In genomic region chr1:92481598-92482403, GRCh38 we compare ENCODE assay signal across 8 cellular contexts. TPM values are rescaled to one million over a fixed set of nuclear protein-coding genes. Genes with fewer than 3 reads are reported as not detected.
DNase-seq lines count a peak whose midpoint lies in the region; ATAC-seq and TF ChIP-seq lines count a peak whose summit lies in the region.

No MANE protein-coding gene starts in this region.

- H3K4me1 ChIP-seq in mesenchymal stem cell (ENCODE audit: control insufficient read depth, insufficient read depth, low read depth, low read length), result peaks cover 59% of the 10 kb centered on the region
- peaks cover 12 to 68% (median 66%) of the 10 kb centered on the region in 4 donors for H3K4me1 ChIP-seq in transverse colon

- no peak overlapping the region for H2BK120ac ChIP-seq in mesenchymal stem cell (ENCODE audit: low read depth, low read length)

- no peak for ATAC-seq in HG02642 (IDR thresholded peaks at IDR 0.05; ENCODE audit: poor library complexity, unreplicated experiment)

- no peak overlapping the region for H2AK5ac ChIP-seq in mesenchymal stem cell (ENCODE audit: low read length, severe bottlenecking)

- H3K4ac ChIP-seq in mesenchymal stem cell (ENCODE audit: low read depth in 1 of 2, low read length in 2 of 2), result no peak overlapping the region

- no peak overlapping the region for H3K4me2 ChIP-seq in mesenchymal stem cell (ENCODE audit: low read length, poor library complexity, severe bottlenecking)

- H3K4me3 ChIP-seq in mesenchymal stem cell (ENCODE audit: insufficient read depth in 1 of 2, low read depth in 1 of 2, low read length in 2 of 2), result peak overlapping the region in 1 of 2 experiments; percentile 51
- peak overlapping the region in 3 of 4 donors; percentile 36 to 64 (median 51) for H3K4me3 ChIP-seq in transverse colon

- peaks cover 0 to 4% of the 10 kb centered on the region in 2 experiments for H3K36me3 ChIP-seq in mesenchymal stem cell (ENCODE audit: control insufficient read depth in 1 of 2, insufficient read depth in 2 of 2, low read depth in 1 of 2, low read length in 2 of 2)
- H3K36me3 ChIP-seq in transverse colon, result no peaks in the 10 kb centered on the region

- no peak overlapping the region for H3K14ac ChIP-seq in mesenchymal stem cell (ENCODE audit: low read length in 2 of 2)

- peak overlapping the region in 1 of 2 experiments; percentile 73 for H3K23ac ChIP-seq in mesenchymal stem cell (ENCODE audit: low read length in 2 of 2)

- H3K4me1 Mint-ChIP-seq in activated naive CD4-positive, alpha-beta T cell treated with anti-CD3 and anti-CD28 coated beads for 36 hours (ENCODE audit: low read depth), result peaks cover 52% of the 10 kb centered on the region

- H3K4me3 Mint-ChIP-seq in activated naive CD4-positive, alpha-beta T cell treated with anti-CD3 and anti-CD28 coated beads for 36 hours, result peak overlapping the region; percentile 90

- intact Hi-C loops in activated naive CD4-positive, alpha-beta T cell treated with anti-CD3 and anti-CD28 coated beads for 36 hours (cut with micrococcal nuclease), result loop anchor here (5.0 to 10.0 kb wide), 4 partner anchors 730 to 1423 kb away; partner anchors contain the start of gene GCLM
- intact Hi-C loops in transverse colon (cut with DNase I; ENCODE audit: low total_unique reads), result no loop called here

- CTCF ChIA-PET in activated naive CD4-positive, alpha-beta T cell treated with anti-CD3 and anti-CD28 coated beads for 36 hours (lab: Charles Lee), result interaction anchor here (0.8 to 5.7 kb wide), 8 partner anchors 8 to 171 kb away, joined by 3 to 49 read pairs (median 5); no protein-coding TSS in a partner anchor

- H3K9ac ChIP-seq in mesenchymal stem cell (ENCODE audit: low read length), result no peak overlapping the region

- no peaks in the 10 kb centered on the region for H3K27me3 Mint-ChIP-seq in activated naive CD4-positive, alpha-beta T cell treated with anti-CD3 and anti-CD28 coated beads for 36 hours (ENCODE audit: low read depth)

- H2BK12ac ChIP-seq in mesenchymal stem cell (ENCODE audit: low read length in 2 of 2), result no peak overlapping the region

- H2AFZ ChIP-seq in mesenchymal stem cell (ENCODE audit: low read depth, low read length), result no peak overlapping the region

- H3K9me3 ChIP-seq in mesenchymal stem cell (ENCODE audit: control insufficient read depth, low read length), result no peaks in the 10 kb centered on the region
- H3K9me3 ChIP-seq in transverse colon, result no peaks in the 10 kb centered on the region

- H3K27me3 ChIP-seq in mesenchymal stem cell (ENCODE audit: control insufficient read depth in 1 of 2, insufficient read depth in 1 of 2, low read length in 2 of 2), result peaks cover 86 to 98% of the 10 kb centered on the region in 2 experiments
- H3K27me3 ChIP-seq in transverse colon, result peaks cover 86% of the 10 kb centered on the region

- H4K8ac ChIP-seq in mesenchymal stem cell (ENCODE audit: low read length), result no peak overlapping the region

- peaks cover 61% of the 10 kb centered on the region for H3K36me3 Mint-ChIP-seq in activated naive CD4-positive, alpha-beta T cell treated with anti-CD3 and anti-CD28 coated beads for 36 hours (ENCODE audit: low read depth)

- H3K27ac ChIP-seq in mesenchymal stem cell (ENCODE audit: low read length, poor library complexity, severe bottlenecking) (no peak overlapping the region), transverse colon (peak overlapping the region in 2 of 4 donors; percentile 74 to 82)

- H4K91ac ChIP-seq in mesenchymal stem cell (ENCODE audit: low read length), result no peak overlapping the region

- no peaks in the 10 kb centered on the region for H3K9me3 Mint-ChIP-seq in activated naive CD4-positive, alpha-beta T cell treated with anti-CD3 and anti-CD28 coated beads for 36 hours

- H2BK15ac ChIP-seq in mesenchymal stem cell (ENCODE audit: low read depth, poor library complexity, severe bottlenecking), result no peak overlapping the region

- no peak for TF ChIP-seq POLR2A in transverse colon (IDR thresholded peaks at IDR 0.05)

- no peak for DNase-seq in activated naive CD4-positive, alpha-beta T cell treated with anti-CD3 and anti-CD28 coated beads for 36 hours
- DNase-seq in activated naive CD4-positive, alpha-beta T cell (lab: John Stamatoyannopoulos, UW), result no peak
- DNase-seq in astrocyte of the hippocampus (ENCODE audit: low read depth, low spot score) (peak; percentile 36), mesenchymal stem cell (peak; percentile 46), transverse colon (no peak), OCI-M1 (lab: John Stamatoyannopoulos, UW) (no peak)
- DNase-seq in activated CD4-positive, alpha-beta T cell treated with anti-CD3 and anti-CD28 coated beads for 1 hour, result no peak

- H3K18ac ChIP-seq in mesenchymal stem cell (ENCODE audit: low read depth in 1 of 2, low read length in 2 of 2), result no peak overlapping the region

- H3K27ac Mint-ChIP-seq in activated naive CD4-positive, alpha-beta T cell treated with anti-CD3 and anti-CD28 coated beads for 36 hours, result peak overlapping the region; percentile 93

- no peak overlapping the region for H2BK5ac ChIP-seq in mesenchymal stem cell (ENCODE audit: low read depth, low read length, poor library complexity, severe bottlenecking)

- 10% methylated on average over 33 of the region's 37 CpGs for WGBS in mesenchymal stem cell
- WGBS in transverse colon (ENCODE audit: low coverage in 1 of 2), 2 donors, result 25% methylated on average over 37 of the region's 37 CpGs; no CpG with 5 or more reads in 1 of the 2 donors

- no peaks in the 10 kb centered on the region for H3K79me1 ChIP-seq in mesenchymal stem cell (replicated peaks; ENCODE audit: low read length, poor library complexity, severe bottlenecking)

- no peak for TF ChIP-seq EP300 in transverse colon (IDR thresholded peaks at IDR 0.05; ENCODE audit: low read depth)

- no peak for TF ChIP-seq CTCF in transverse colon (IDR thresholded peaks at IDR 0.05)

- in situ Hi-C loops in transverse colon (cut with MboI; ENCODE audit: low pct_ligation_motif_present in 1 of 4, low pct_unique_long_range_greater_than_20kb in 1 of 4, low sequenced_read_pairs in 3 of 4), result no loop called here

RNA-seq across cellular contexts. Expression of gene GFI1, which starts 4.9 kb away (rescaled TPM):
- total RNA-seq in activated naive CD4-positive, alpha-beta T cell treated with anti-CD3 and anti-CD28 coated beads for 36 hours, result 10 to 100 TPM; 42.8 to 44.2 TPM
- polyA plus RNA-seq in mesenchymal stem cell (2013, experiment 1 of 2), result 0.10 TPM
- polyA plus RNA-seq in mesenchymal stem cell (2013, experiment 2 of 2), result 0.05 TPM
- 10 to 100 TPM in 1 of 4 donors, 1 to 10 TPM in 3; 4.5 to 15.7 (median 9.2) TPM for total RNA-seq in transverse colon

Comparison
In these comparisons a context has a peak if more than half of its experiments do, and no peak if none do; other contexts are left out.
1. DNase-seq: peak in astrocyte of the hippocampus (single experiment) and mesenchymal stem cell (single experiment); none in activated naive CD4-positive, alpha-beta T cell treated with anti-CD3 and anti-CD28 coated beads for 36 hours (single experiment), activated naive CD4-positive, alpha-beta T cell (0 of 4), transverse colon (single experiment), OCI-M1 (single experiment) and activated CD4-positive, alpha-beta T cell treated with anti-CD3 and anti-CD28 coated beads for 1 hour (single experiment).